34 cellular contexts compared by ENCODE assay signal in the genomic region with DNA sequence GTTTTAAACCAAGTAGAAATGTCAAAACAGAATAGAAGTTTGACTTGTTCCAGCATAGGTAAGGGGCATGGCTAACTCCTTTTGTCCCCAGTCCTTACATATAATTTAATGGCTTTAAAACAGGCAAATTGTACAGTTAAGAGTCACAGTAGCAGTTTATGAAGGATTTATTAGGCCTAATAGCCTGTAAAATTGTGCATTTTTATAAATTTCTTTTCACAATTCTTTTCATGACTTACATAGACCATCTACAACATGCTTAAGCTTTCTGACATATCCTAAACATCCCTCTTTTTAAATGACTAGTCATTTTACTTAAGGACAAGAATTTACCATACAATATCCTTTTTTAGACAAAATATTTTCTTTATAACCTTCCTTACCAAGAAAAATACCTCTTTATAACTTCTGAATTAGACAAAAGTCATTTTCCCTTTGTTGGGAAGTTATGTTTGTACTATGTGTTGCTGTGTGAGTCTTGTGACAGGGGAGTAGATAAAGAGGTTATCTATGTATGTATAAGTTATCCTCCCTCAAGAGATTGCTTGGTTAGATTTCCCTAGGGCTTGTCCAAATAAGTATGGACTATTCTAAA. TPM values are rescaled to one million over a fixed set of nuclear protein-coding genes. Genes with fewer than 3 reads are reported as not detected.
"Had no signal": no experiment of that assay in that cellular context is flagged by ENCODE, and none has a peak within 500 bp of the region (broad histone marks: within the 10 kb centered on the region; RNA-seq: fewer than 3 reads in every experiment).

No MANE protein-coding gene starts in this region.

- H2AFZ ChIP-seq: hepatocyte had no signal

- H3K27me3 ChIP-seq: adrenal gland, ascending aorta, breast epithelium, cardiac muscle cell, colonic mucosa, esophagus muscularis mucosa, foreskin keratinocyte, gastrocnemius medialis, hepatocyte had no signal

- H3K9me3 ChIP-seq: ascending aorta, colonic mucosa, esophagus muscularis mucosa, gastrocnemius medialis had no signal

- H3K4me2 ChIP-seq: hepatocyte had no signal

- H3K4me3 ChIP-seq: adrenal gland, ascending aorta, breast epithelium, cardiac muscle cell, colonic mucosa, dorsolateral prefrontal cortex, esophagus muscularis mucosa, gastrocnemius medialis, heart right ventricle, hepatocyte had no signal

- H3K79me2 ChIP-seq: hepatocyte had no signal

- DNase-seq: activated CD4-positive, alpha-beta memory T cell treated with anti-CD3 and anti-CD28 coated beads for 36 hours; activated CD4-positive, alpha-beta T cell treated with anti-CD3 and anti-CD28 coated beads for 36 hours; activated CD4-positive, alpha-beta T cell treated with anti-CD3 and anti-CD28 coated beads, Interleukin-2, amount 10 ng/mL, durations not matched to agents 24 days and 14 days; activated CD4-positive, CD25-positive, alpha-beta regulatory T cell; activated CD4-positive, CD25-positive, alpha-beta regulatory T cell treated with anti-CD3 and anti-CD28 coated beads, Interleukin-2, amount 50 U/mL, for 72 hours; activated CD8-positive, alpha-beta memory T cell treated with anti-CD3 and anti-CD28 coated beads, Interleukin-2, amount 10 ng/mL, durations not matched to agents 7 days and 5 days; activated CD8-positive, alpha-beta memory T cell treated with anti-CD3 and anti-CD28 coated beads, Interleukin-2, amount 50 U/mL, for 4 hours; activated CD8-positive, alpha-beta T cell treated with anti-CD3 and anti-CD28 coated beads, Interleukin-2, amount 10 ng/mL, durations not matched to agents 7 days and 5 days; activated effector memory CD4-positive, alpha-beta T cell treated with anti-CD3 and anti-CD28 coated beads, Interleukin-2, amount 50 U/mL, for 16 hours; activated naive CD4-positive, alpha-beta T cell treated with anti-CD3 and anti-CD28 coated beads for 36 hours; activated naive CD8-positive, alpha-beta T cell treated with anti-CD3 and anti-CD28 coated beads for 36 hours; activated naive CD8-positive, alpha-beta T cell treated with anti-CD3 and anti-CD28 coated beads, Interleukin-2, amount 50 U/mL, for 24 hours; activated T-cell treated with anti-CD3 and anti-CD28 coated beads, Interleukin-2, amount 50 U/mL, for 1 hour; activated T-cell treated with anti-CD3 and anti-CD28 coated beads, Interleukin-2, amount 50 U/mL, for 48 hours; adrenal gland; central memory CD4-positive, alpha-beta T cell; cerebellar nuclear complex; colonic mucosa; dorsolateral prefrontal cortex; effector memory CD4-positive, alpha-beta T cell; erythroblast; foreskin keratinocyte; gastrocnemius medialis; heart right ventricle; T-helper 2 cell had no signal

- ATAC-seq: activated CD4-positive, alpha-beta T cell treated with anti-CD3 and anti-CD28 coated beads for 36 hours; activated CD8-positive, alpha-beta memory T cell treated with anti-CD3 and anti-CD28 coated beads, Interleukin-2, amount 10 ng/mL, durations not matched to agents 7 days and 5 days; activated CD8-positive, alpha-beta T cell treated with anti-CD3 and anti-CD28 coated beads, Interleukin-2, amount 10 ng/mL, durations not matched to agents 7 days and 5 days; activated naive CD8-positive, alpha-beta T cell treated with anti-CD3 and anti-CD28 coated beads, Interleukin-2, amount 50 U/mL, for 24 hours; foreskin keratinocyte; gastrocnemius medialis; heart right ventricle had no signal

- H3K4me1 ChIP-seq: adrenal gland, ascending aorta, breast epithelium, colonic mucosa, foreskin keratinocyte, gastrocnemius medialis, heart right ventricle had no signal

- H3K36me3 ChIP-seq: adrenal gland, ascending aorta, breast epithelium, cardiac muscle cell, colonic mucosa, esophagus muscularis mucosa, gastrocnemius medialis, heart right ventricle had no signal

- H3K27ac ChIP-seq: adrenal gland, ascending aorta, breast epithelium, cardiac muscle cell, colonic mucosa, dorsolateral prefrontal cortex, esophagus muscularis mucosa, foreskin keratinocyte, gastrocnemius medialis, heart right ventricle, hepatocyte had no signal

RNA-seq across cellular contexts. Expression of gene SLC5A9, which starts 34.5 kb away (rescaled TPM):
- total RNA-seq: activated CD4-positive, alpha-beta memory T cell treated with anti-CD3 and anti-CD28 coated beads for 36 hours; activated CD4-positive, alpha-beta T cell treated with anti-CD3 and anti-CD28 coated beads for 36 hours; activated CD4-positive, alpha-beta T cell treated with anti-CD3 and anti-CD28 coated beads, Interleukin-2, amount 10 ng/mL, durations not matched to agents 24 days and 14 days; activated CD8-positive, alpha-beta memory T cell treated with anti-CD3 and anti-CD28 coated beads for 36 hours; activated CD8-positive, alpha-beta memory T cell treated with anti-CD3 and anti-CD28 coated beads, Interleukin-2, amount 10 ng/mL, durations not matched to agents 7 days and 5 days; activated CD8-positive, alpha-beta T cell treated with anti-CD3 and anti-CD28 coated beads, Interleukin-2, amount 10 ng/mL, durations not matched to agents 7 days and 5 days; activated naive CD4-positive, alpha-beta T cell treated with anti-CD3 and anti-CD28 coated beads for 36 hours; activated naive CD8-positive, alpha-beta T cell treated with anti-CD3 and anti-CD28 coated beads for 36 hours; activated T-helper 1 cell treated with anti-CD3 and anti-CD28 coated beads, Interleukin-12 subunit alpha, Interleukin-12 subunit beta, Interleukin-2, Interleukin-4 antibody, amounts not matched to agents 30 ng/mL and 10 ng/mL and 1 ng/mL, durations not matched to agents 14 hours and 24 hours and 36 hours; activated T-helper 2 cell treated with anti-CD3 and anti-CD28 coated beads, Interferon-gamma antibody, Interleukin-2, Interleukin-4, amounts not matched to agents 10 μg/mL and 5 μg/mL and 100 μg/mL, durations not matched to agents 14 hours and 24 hours and 36 hours; foreskin keratinocyte; gastrocnemius medialis; glomerular endothelial cell had no signal
- polyA plus RNA-seq: foreskin keratinocyte had no signal
